ENCODE assay signal across 11 cellular contexts in the genomic region with DNA sequence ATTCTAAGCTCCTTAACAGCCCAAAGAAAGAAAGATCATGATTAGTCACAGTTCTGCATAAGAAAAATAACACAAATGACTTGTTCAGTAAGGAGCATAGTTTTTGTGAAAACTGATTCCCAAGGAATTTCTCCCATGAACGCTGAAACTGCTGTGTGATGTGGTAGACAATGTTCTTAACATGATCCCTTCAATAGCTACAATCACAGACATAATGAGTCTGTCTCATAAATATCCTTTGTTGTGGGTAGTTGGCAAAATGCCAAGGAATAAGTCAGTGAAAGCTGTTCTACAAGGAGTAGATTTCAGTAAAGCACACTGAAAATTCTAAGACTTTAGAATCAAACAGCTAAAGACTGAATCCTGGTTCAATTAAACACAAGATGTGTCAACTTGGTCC.
A peak's percentile ranks its signal among the peaks of the same experiment; 100 is the strongest.
DNase-seq lines count a peak whose midpoint lies in the region; ATAC-seq, FAIRE-seq and TF ChIP-seq lines count a peak whose summit lies in the region.
"Had no signal": no experiment of that assay in that cellular context is flagged by ENCODE, and none has a peak within 500 bp of the region (broad histone marks: within the 10 kb centered on the region; RNA-seq: fewer than 3 reads in every experiment).

No MANE protein-coding gene starts in this region.

- 11 to 32% methylated on average over 1 of the region's 1 CpG for WGBS in testis, 2 donors
- 19 to 21% methylated on average over 1 of the region's 1 CpG for WGBS in upper lobe of left lung, 2 donors

- H3K36me3 ChIP-seq in astrocyte (ENCODE audit: insufficient read depth, low read length) (no peaks in the 10 kb centered on the region), testis (ENCODE audit: low read depth, missing control alignments) (no peaks in the 10 kb centered on the region), upper lobe of left lung (no peaks in the 10 kb centered on the region)

- no peak overlapping the region for H3K4me3 Mint-ChIP-seq in astrocyte (ENCODE audit: unreplicated experiment)
- H3K4me3 Mint-ChIP-seq in activated naive CD4-positive, alpha-beta T cell treated with anti-CD3 and anti-CD28 coated beads for 36 hours = no peak overlapping the region
- H3K4me3 Mint-ChIP-seq: activated CD4-positive, alpha-beta T cell treated with anti-CD3 and anti-CD28 coated beads for 36 hours had no signal

- H4K20me1 ChIP-seq in astrocyte (ENCODE audit: insufficient read depth, low read length) = no peaks in the 10 kb centered on the region

- CTCF ChIA-PET in activated naive CD4-positive, alpha-beta T cell treated with anti-CD3 and anti-CD28 coated beads for 36 hours (lab: Charles Lee) = interaction anchor here (0.6 to 1.2 kb wide), 2 partner anchors 79 to 356 kb away, joined by 3 read pairs; no protein-coding TSS in a partner anchor

- ATAC-seq in upper lobe of left lung (ENCODE audit: low FRiP score in 2 of 2) = no peak
- ATAC-seq: activated CD4-positive, alpha-beta T cell treated with anti-CD3 and anti-CD28 coated beads for 36 hours had no signal

- TF ChIP-seq CTCF in astrocyte (IDR thresholded peaks at IDR 0.05; ENCODE audit: insufficient read depth, low read depth, low read length) (no peak), coronary artery (IDR thresholded peaks at IDR 0.05) (no peak), testis (IDR thresholded peaks at IDR 0.05) (no peak), upper lobe of left lung (IDR thresholded peaks at IDR 0.05) (no peak)

- H2AFZ ChIP-seq in astrocyte (ENCODE audit: low read depth, low read length) = no peak overlapping the region
- H2AFZ ChIP-seq: PC-9 had no signal

- DNase-seq in DMS 273 (lab: John Stamatoyannopoulos, UW; ENCODE audit: unreplicated experiment) = peak; percentile 58
- DNase-seq in NCI-H1105 treated with DMSO at 0.1 percent for 48 hours (lab: John Stamatoyannopoulos, UW) = peak; percentile 87
- DNase-seq in astrocyte (ENCODE audit: low read depth) = peak; percentile 93
- peak; percentile 75 for DNase-seq in left kidney (ENCODE audit: low read depth, low spot score)
- no peak for DNase-seq in activated naive CD4-positive, alpha-beta T cell treated with anti-CD3 and anti-CD28 coated beads for 36 hours
- DNase-seq in coronary artery (ENCODE audit: low spot score) = no peak
- DNase-seq in testis = no peak
- no peak for DNase-seq in upper lobe of left lung
- DNase-seq: activated CD4-positive, alpha-beta T cell treated with anti-CD3 and anti-CD28 coated beads for 36 hours; PC-9 had no signal

- TF ChIP-seq POLR2A in testis (IDR thresholded peaks at IDR 0.05) (no peak), upper lobe of left lung (IDR thresholded peaks at IDR 0.05) (no peak)

- peak overlapping the region; percentile 71 for H3K27ac Mint-ChIP-seq in astrocyte (ENCODE audit: unreplicated experiment)
- no peak overlapping the region for H3K27ac Mint-ChIP-seq in activated naive CD4-positive, alpha-beta T cell treated with anti-CD3 and anti-CD28 coated beads for 36 hours
- H3K27ac Mint-ChIP-seq: activated CD4-positive, alpha-beta T cell treated with anti-CD3 and anti-CD28 coated beads for 36 hours; IgD-negative memory B cell had no signal

- H3K27me3 Mint-ChIP-seq in astrocyte (ENCODE audit: low read depth, unreplicated experiment) = no peaks in the 10 kb centered on the region
- H3K27me3 Mint-ChIP-seq in activated naive CD4-positive, alpha-beta T cell treated with anti-CD3 and anti-CD28 coated beads for 36 hours (ENCODE audit: low read depth) = peaks cover 21% of the 10 kb centered on the region

- H3K4me2 ChIP-seq in astrocyte (ENCODE audit: low read length) = peak overlapping the region; percentile 26
- H3K4me2 ChIP-seq: PC-9 had no signal

- peaks cover 33% of the 10 kb centered on the region for H3K4me1 Mint-ChIP-seq in astrocyte (ENCODE audit: low read depth, unreplicated experiment)
- H3K4me1 Mint-ChIP-seq in activated naive CD4-positive, alpha-beta T cell treated with anti-CD3 and anti-CD28 coated beads for 36 hours (ENCODE audit: low read depth) = no peaks in the 10 kb centered on the region
- H3K4me1 Mint-ChIP-seq: activated CD4-positive, alpha-beta T cell treated with anti-CD3 and anti-CD28 coated beads for 36 hours; IgD-negative memory B cell had no signal

- H3K9me3 Mint-ChIP-seq in astrocyte (ENCODE audit: unreplicated experiment) = no peaks in the 10 kb centered on the region
- no peaks in the 10 kb centered on the region for H3K9me3 Mint-ChIP-seq in activated naive CD4-positive, alpha-beta T cell treated with anti-CD3 and anti-CD28 coated beads for 36 hours

- H3K4me3 ChIP-seq in astrocyte (ENCODE audit: insufficient read depth, low read depth, low read length) (no peak overlapping the region), coronary artery (no peak overlapping the region), testis (no peak overlapping the region), upper lobe of left lung (no peak overlapping the region)
- H3K4me3 ChIP-seq: PC-9 had no signal

- H3K27me3 ChIP-seq in astrocyte (ENCODE audit: insufficient read depth, low read length) = no peaks in the 10 kb centered on the region
- no peaks in the 10 kb centered on the region for H3K27me3 ChIP-seq in testis
- no peaks in the 10 kb centered on the region for H3K27me3 ChIP-seq in upper lobe of left lung

- H3K27ac ChIP-seq in astrocyte (ENCODE audit: low read depth, low read length) (peak overlapping the region; percentile 14), coronary artery (no peak overlapping the region), testis (no peak overlapping the region), upper lobe of left lung (no peak overlapping the region)
- H3K27ac ChIP-seq: PC-9 had no signal

- H3K4me1 ChIP-seq in astrocyte (ENCODE audit: insufficient read depth, low read length) = peaks cover 9% of the 10 kb centered on the region
- no peaks in the 10 kb centered on the region for H3K4me1 ChIP-seq in testis
- no peaks in the 10 kb centered on the region for H3K4me1 ChIP-seq in upper lobe of left lung

- intact Hi-C loops in activated naive CD4-positive, alpha-beta T cell treated with anti-CD3 and anti-CD28 coated beads for 36 hours (cut with micrococcal nuclease) = no loop called here
- intact Hi-C loops in testis (cut with DNase I; ENCODE audit: low total_unique reads) = no loop called here

- no peaks in the 10 kb centered on the region for H3K36me3 Mint-ChIP-seq in astrocyte (ENCODE audit: low read depth, unreplicated experiment)
- no peaks in the 10 kb centered on the region for H3K36me3 Mint-ChIP-seq in activated naive CD4-positive, alpha-beta T cell treated with anti-CD3 and anti-CD28 coated beads for 36 hours (ENCODE audit: low read depth)

- FAIRE-seq in astrocyte (lab: Jason Lieb, UNC) = peak; percentile 52

- no peak overlapping the region for H3K9ac ChIP-seq in astrocyte (ENCODE audit: low read length)

- no peaks in the 10 kb centered on the region for H3K79me2 ChIP-seq in astrocyte (ENCODE audit: insufficient read depth, low read length)

- no peak for TF ChIP-seq EP300 in upper lobe of left lung (IDR thresholded peaks at IDR 0.05)

- H3K9me3 ChIP-seq in astrocyte (ENCODE audit: insufficient read depth, low read depth, low read length) (no peaks in the 10 kb centered on the region), testis (no peaks in the 10 kb centered on the region), upper lobe of left lung (no peaks in the 10 kb centered on the region)

Comparison
In these comparisons a context has a peak if more than half of its experiments do, and no peak if none do; other contexts are left out.
1. DNase-seq: peak in DMS 273 (single experiment), NCI-H1105 treated with DMSO at 0.1 percent for 48 hours (single experiment), astrocyte (single experiment) and left kidney (single experiment); none in activated naive CD4-positive, alpha-beta T cell treated with anti-CD3 and anti-CD28 coated beads for 36 hours (single experiment), coronary artery (single experiment), testis (single experiment) and upper lobe of left lung (0 of 2).